ENCODE assay signal across 10 cellular contexts in the genomic region with DNA sequence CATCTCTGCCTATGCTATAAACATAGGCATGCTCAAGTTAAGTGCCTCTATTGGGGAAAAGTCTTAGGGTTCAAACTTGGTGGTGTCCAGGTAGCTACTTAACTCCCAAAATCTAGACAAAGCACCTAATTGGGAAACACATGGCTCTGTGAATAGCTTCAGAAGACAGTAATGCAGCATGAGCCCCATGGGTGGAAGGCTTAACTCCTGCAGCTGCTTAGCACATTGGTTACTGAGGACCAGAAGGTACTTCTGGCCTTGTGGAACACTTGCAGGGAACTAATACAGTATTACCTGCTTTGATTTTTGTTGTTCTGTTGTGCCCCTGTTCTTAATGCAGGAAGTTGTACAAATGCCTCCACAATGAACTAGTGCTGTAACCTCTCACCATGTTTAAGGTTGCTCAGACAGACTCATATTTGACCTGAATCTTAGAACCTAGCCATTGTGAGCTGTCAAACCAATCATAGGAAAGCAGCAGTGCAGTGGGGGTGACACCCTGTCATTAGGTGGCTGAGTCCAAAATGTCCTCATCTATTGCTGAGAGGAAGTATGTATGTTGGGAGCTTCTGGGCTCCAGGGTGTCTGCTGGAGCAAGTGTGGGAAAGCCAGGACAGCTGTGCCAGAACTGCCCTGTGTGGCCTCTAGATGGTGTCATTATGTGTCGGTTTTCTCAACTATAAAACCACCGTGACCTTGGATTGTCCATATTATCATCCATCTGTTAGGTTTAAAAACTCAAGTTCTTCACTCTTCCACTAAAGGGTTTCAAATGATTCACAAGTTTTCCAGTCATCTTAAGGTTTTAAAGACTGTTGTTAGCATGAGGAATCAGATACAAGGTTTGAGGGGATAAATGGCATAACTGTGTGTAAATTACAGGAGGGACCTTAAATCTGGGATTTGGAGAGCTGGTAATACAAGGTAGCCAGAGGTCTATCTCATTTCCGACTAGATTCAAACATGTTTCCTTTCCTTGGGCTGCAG.
DNase-seq lines count a peak whose midpoint lies in the region; TF ChIP-seq lines count a peak whose summit lies in the region.
"Had no signal": no experiment of that assay in that cellular context is flagged by ENCODE, and none has a peak within 500 bp of the region (broad histone marks: within the 10 kb centered on the region; RNA-seq: fewer than 3 reads in every experiment).

No MANE protein-coding gene starts in this region.

- peak; percentile 55 for DNase-seq in AG08395 (ENCODE audit: low spot score)
- peak; percentile 45 for DNase-seq in EL
- peak; percentile 80 for DNase-seq in OCI-M1 (lab: John Stamatoyannopoulos, UW)
- DNase-seq in fibroblast of the aortic adventitia (ENCODE audit: low read depth) = peak; percentile 29
- no peak for DNase-seq in activated effector memory CD4-positive, alpha-beta T cell treated with anti-CD3 and anti-CD28 coated beads, Interleukin-2, amount 50 U/mL, for 16 hours
- DNase-seq in ascending aorta (ENCODE audit: low spot score in 2 of 2) = no peak
- DNase-seq in NCI-H774 (lab: John Stamatoyannopoulos, UW) = no peak
- no peak for DNase-seq in inferior parietal cortex (ENCODE audit: extremely low spot score)
- DNase-seq: activated CD4-positive, alpha-beta T cell treated with anti-CD3 and anti-CD28 coated beads, Interleukin-2, amount 10 ng/mL, durations not matched to agents 24 days and 14 days; SHP77 had no signal

- H3K9me3 ChIP-seq in ascending aorta = no peaks in the 10 kb centered on the region

- intact Hi-C loops in ascending aorta (cut with DNase I) = no loop called here

- H3K4me3 ChIP-seq in fibroblast of the aortic adventitia (ENCODE audit: low read depth, low read length) = no peak overlapping the region
- H3K4me3 ChIP-seq in ascending aorta = no peak overlapping the region

- no peaks in the 10 kb centered on the region for H3K27me3 ChIP-seq in ascending aorta

- no peaks in the 10 kb centered on the region for H3K36me3 ChIP-seq in ascending aorta

- TF ChIP-seq CTCF in fibroblast of the aortic adventitia (IDR thresholded peaks at IDR 0.05; ENCODE audit: insufficient read depth, low read length) = peak; percentile 29
- TF ChIP-seq CTCF in ascending aorta (IDR thresholded peaks at IDR 0.05) = no peak

- H3K27ac ChIP-seq in ascending aorta = no peak overlapping the region

- no peaks in the 10 kb centered on the region for H3K4me1 ChIP-seq in ascending aorta

Comparison
In these comparisons a context has a peak if more than half of its experiments do, and no peak if none do; other contexts are left out.
1. DNase-seq: peak in AG08395 (single experiment), EL (single experiment), OCI-M1 (single experiment) and fibroblast of the aortic adventitia (single experiment); none in activated effector memory CD4-positive, alpha-beta T cell treated with anti-CD3 and anti-CD28 coated beads, Interleukin-2, amount 50 U/mL, for 16 hours (single experiment), ascending aorta (0 of 2), NCI-H774 (single experiment) and inferior parietal cortex (single experiment).